ENCODE assay signal across 10 cellular contexts in genomic region chr4:81566076-81566663, GRCh38.
A peak's percentile ranks its signal among the peaks of the same experiment; 100 is the strongest.
DNase-seq lines count a peak whose midpoint lies in the region; ATAC-seq and TF ChIP-seq lines count a peak whose summit lies in the region.
"Had no signal": no experiment of that assay in that cellular context is flagged by ENCODE, and none has a peak within 500 bp of the region (broad histone marks: within the 10 kb centered on the region; RNA-seq: fewer than 3 reads in every experiment).

No MANE protein-coding gene starts in this region.

- H3K27me3 Mint-ChIP-seq in GM23338 (ENCODE audit: insufficient read depth, low read depth, poor library complexity) (peaks cover 4% of the 10 kb centered on the region), chondrocyte (ENCODE audit: low read depth) (peaks cover 3% of the 10 kb centered on the region)

- H3K4me1 ChIP-seq in GM23338 (ENCODE audit: insufficient read depth) = peaks cover 19% of the 10 kb centered on the region
- peaks cover 0 to 4% (median 4%) of the 10 kb centered on the region in 3 donors for H3K4me1 ChIP-seq in skeletal muscle tissue (ENCODE audit: control insufficient read depth in 3 of 3, insufficient read depth in 3 of 3, low read length in 3 of 3)

- H3K4me3 ChIP-seq in GM23338 (no peak overlapping the region), skeletal muscle tissue (ENCODE audit: low read length in 3 of 3) (peak overlapping the region in 2 of 3 donors; percentile 25 to 64)

- no peaks in the 10 kb centered on the region for H3K27me3 ChIP-seq in GM23338 (ENCODE audit: insufficient read depth)
- no peaks in the 10 kb centered on the region for H3K27me3 ChIP-seq in layer of hippocampus (ENCODE audit: control insufficient read depth, insufficient read depth, low read length)
- no peaks in the 10 kb centered on the region for H3K27me3 ChIP-seq in skeletal muscle tissue (ENCODE audit: control insufficient read depth in 3 of 3, insufficient read depth in 3 of 3, low read length in 3 of 3)

- peak overlapping the region; percentile 78 for H2AFZ ChIP-seq in GM23338

- H4K20me1 ChIP-seq in GM23338 (replicated peaks; ENCODE audit: insufficient read depth) = no peaks in the 10 kb centered on the region

- no peaks in the 10 kb centered on the region for H3K9me2 ChIP-seq in GM23338 (ENCODE audit: insufficient read depth)

- TF ChIP-seq CTCF in GM23338 (conservative IDR thresholded peaks at IDR 0.05; ENCODE audit: low read depth in 2 of 2) (no peak), chondrocyte (IDR thresholded peaks at IDR 0.05) (no peak)

- no peak overlapping the region for H3K4me3 Mint-ChIP-seq in GM23338
- peak overlapping the region; percentile 46 for H3K4me3 Mint-ChIP-seq in chondrocyte (ENCODE audit: unreplicated experiment)
- H3K4me3 Mint-ChIP-seq in stimulated activated effector memory CD8-positive, alpha-beta T cell treated with anti-CD3 and anti-CD28 coated beads, Interleukin-12 subunit alpha, Interleukin-12 subunit beta, amount 100 ng/mL, for 72 hours = no peak overlapping the region

- H3K9me3 Mint-ChIP-seq in GM23338 (no peaks in the 10 kb centered on the region), chondrocyte (ENCODE audit: low read depth) (no peaks in the 10 kb centered on the region)
- H3K9me3 Mint-ChIP-seq in stimulated activated effector memory CD8-positive, alpha-beta T cell treated with anti-CD3 and anti-CD28 coated beads, Interleukin-12 subunit alpha, Interleukin-12 subunit beta, amount 100 ng/mL, for 72 hours = no peaks in the 10 kb centered on the region
- H3K9me3 Mint-ChIP-seq: activated T-helper 2 cell treated with anti-CD3 and anti-CD28 coated beads, Interferon-gamma antibody, Interleukin-2, Interleukin-4, amounts not matched to agents 10 μg/mL and 5 μg/mL and 100 μg/mL, durations not matched to agents 14 hours and 24 hours and 36 hours had no signal

- peak overlapping the region in 1 of 3 donors; percentile 29 for H3K9ac ChIP-seq in skeletal muscle tissue (ENCODE audit: low read depth in 1 of 3, low read length in 3 of 3)

- H3K9me3 ChIP-seq in skeletal muscle tissue (ENCODE audit: control insufficient read depth in 3 of 3, low read length in 3 of 3) = no peaks in the 10 kb centered on the region

- DNase-seq in GM23338 (ENCODE audit: low spot score) (no peak), chondrocyte (ENCODE audit: low spot score) (no peak), SIG-M5 (lab: John Stamatoyannopoulos, UW) (no peak), NCI-H1105 treated with DMSO at 0.1 percent for 48 hours (lab: John Stamatoyannopoulos, UW) (no peak), NCI-H1417 (lab: John Stamatoyannopoulos, UW) (no peak)
- DNase-seq in stimulated activated effector memory CD8-positive, alpha-beta T cell treated with anti-CD3 and anti-CD28 coated beads, Interleukin-12 subunit alpha, Interleukin-12 subunit beta, amount 100 ng/mL, for 72 hours (ENCODE audit: low spot score in 2 of 2) = no peak
- DNase-seq: dermis blood vessel endothelial cell had no signal

- H3F3A ChIP-seq in GM23338 (replicated peaks; ENCODE audit: low read depth) = no peaks in the 10 kb centered on the region

- H3K4me2 ChIP-seq in GM23338 = peak overlapping the region; percentile 53

- no peaks in the 10 kb centered on the region for H3K79me2 ChIP-seq in GM23338 (replicated peaks; ENCODE audit: insufficient read depth)

- no peak overlapping the region for H3K27ac ChIP-seq in GM23338 (ENCODE audit: low read depth)
- peak overlapping the region; percentile 52 for H3K27ac ChIP-seq in layer of hippocampus (ENCODE audit: low read depth, low read length)
- H3K27ac ChIP-seq in skeletal muscle tissue (ENCODE audit: low read depth, low read length) = peak overlapping the region; percentile 82

- H3K4me1 Mint-ChIP-seq in GM23338 (peaks cover 16% of the 10 kb centered on the region), chondrocyte (ENCODE audit: low read depth) (peaks cover 13% of the 10 kb centered on the region)
- peaks cover 12% of the 10 kb centered on the region for H3K4me1 Mint-ChIP-seq in stimulated activated effector memory CD8-positive, alpha-beta T cell treated with anti-CD3 and anti-CD28 coated beads, Interleukin-12 subunit alpha, Interleukin-12 subunit beta, amount 100 ng/mL, for 72 hours

- no peaks in the 10 kb centered on the region for H3K36me3 ChIP-seq in GM23338 (ENCODE audit: insufficient read depth)
- no peaks in the 10 kb centered on the region for H3K36me3 ChIP-seq in skeletal muscle tissue (ENCODE audit: control insufficient read depth in 3 of 3, insufficient read depth in 3 of 3, low read length in 3 of 3)

- H3K27ac Mint-ChIP-seq in GM23338 = no peak overlapping the region; the same call in 1 of the 2 replicates
- peak overlapping the region; percentile 72 for H3K27ac Mint-ChIP-seq in chondrocyte (ENCODE audit: unreplicated experiment)
- no peak overlapping the region for H3K27ac Mint-ChIP-seq in stimulated activated effector memory CD8-positive, alpha-beta T cell treated with anti-CD3 and anti-CD28 coated beads, Interleukin-12 subunit alpha, Interleukin-12 subunit beta, amount 100 ng/mL, for 72 hours
- H3K27ac Mint-ChIP-seq: activated T-helper 2 cell treated with anti-CD3 and anti-CD28 coated beads, Interferon-gamma antibody, Interleukin-2, Interleukin-4, amounts not matched to agents 10 μg/mL and 5 μg/mL and 100 μg/mL, durations not matched to agents 14 hours and 24 hours and 36 hours had no signal

- H3K36me3 Mint-ChIP-seq in GM23338 (ENCODE audit: low read depth) (no peaks in the 10 kb centered on the region), chondrocyte (ENCODE audit: low read depth) (no peaks in the 10 kb centered on the region)
- H3K36me3 Mint-ChIP-seq in stimulated activated effector memory CD8-positive, alpha-beta T cell treated with anti-CD3 and anti-CD28 coated beads, Interleukin-12 subunit alpha, Interleukin-12 subunit beta, amount 100 ng/mL, for 72 hours = no peaks in the 10 kb centered on the region

- peak; percentile 31; the same call in 2 of the 3 replicates for ATAC-seq in GM23338
- no peak for ATAC-seq in stimulated activated effector memory CD8-positive, alpha-beta T cell treated with anti-CD3 and anti-CD28 coated beads, Interleukin-12 subunit alpha, Interleukin-12 subunit beta, amount 100 ng/mL, for 72 hours

TF ChIP-seq in GM23338, 12 proteins besides CTCF, POLR2A, EP300 and RAD21 (continues in another document):
- no peak for TF ChIP-seq JUNB (IDR thresholded peaks at IDR 0.05; ENCODE audit: unreplicated experiment)
- TF ChIP-seq NANOG (IDR thresholded peaks at IDR 0.05; ENCODE audit: borderline replicate concordance) = no peak
- TF ChIP-seq ZNF331 (CRISPR knock-in tag; IDR thresholded peaks at IDR 0.05; ENCODE audit: low read depth) = no peak
- TF ChIP-seq EZH2 (IDR thresholded peaks at IDR 0.05; ENCODE audit: low read depth, unreplicated experiment) = no peak
- no peak for TF ChIP-seq STAT1 (IDR thresholded peaks at IDR 0.05; ENCODE audit: unreplicated experiment)
